8 cellular contexts compared by ENCODE assay signal in genomic region chr6:27280064-27280539, GRCh38. TPM values are rescaled to one million over a fixed set of nuclear protein-coding genes. Genes with fewer than 3 reads are reported as not detected.
DNase-seq lines count a peak whose midpoint lies in the region; ATAC-seq and TF ChIP-seq lines count a peak whose summit lies in the region.

No MANE protein-coding gene starts in this region.

- no peaks in the 10 kb centered on the region for H3K79me1 ChIP-seq in H9 (ENCODE audit: insufficient read depth, low read depth, low read length, poor library complexity, severe bottlenecking)

- peak overlapping the region; percentile 57 for H3K9ac ChIP-seq in H9 (ENCODE audit: extremely low read depth, insufficient read length, low read length)

- no peak for TF ChIP-seq CTCF in H9 (conservative IDR thresholded peaks at IDR 0.05)
- no peak for TF ChIP-seq CTCF in choroid plexus epithelial cell (conservative IDR thresholded peaks at IDR 0.05; ENCODE audit: low read depth, low read length)
- no peak for TF ChIP-seq CTCF in progenitor cell of endocrine pancreas (IDR thresholded peaks at IDR 0.05; ENCODE audit: unreplicated experiment)

- H4K20me1 ChIP-seq in H9 (ENCODE audit: control insufficient read depth, insufficient read depth, insufficient read length): no peaks in the 10 kb centered on the region

- peaks cover 6% of the 10 kb centered on the region for H3K23me2 ChIP-seq in H9 (ENCODE audit: insufficient read length, low read depth, low read length, poor library complexity, severe bottlenecking)

- peaks cover 2% of the 10 kb centered on the region; the same call in 1 of the 2 replicates for H3K27me3 ChIP-seq in H9 (ENCODE audit: insufficient read depth, low read length)

- H3T11ph ChIP-seq in H9 (ENCODE audit: low read length): no peak overlapping the region

- no peak overlapping the region for H4K8ac ChIP-seq in H9 (replicated peaks; ENCODE audit: insufficient read length, low read depth, low read length)

- H2BK120ac ChIP-seq in H9 (ENCODE audit: low read depth, low read length, poor library complexity, severe bottlenecking): no peak overlapping the region

- no peak overlapping the region for H3K14ac ChIP-seq in H9 (ENCODE audit: insufficient read depth, low read length)

- no peak overlapping the region for H4K5ac ChIP-seq in H9 (ENCODE audit: insufficient read length, low read depth, low read length)

- peak overlapping the region; percentile 34 for H2AFZ ChIP-seq in H9 (ENCODE audit: low read length)

- in situ Hi-C loops in ACHN (cut with HindIII; ENCODE audit: low pct_ligation_motif_present, low pct_unique_long_range_greater_than_20kb, low sequenced_read_pairs): no loop called here

- H3K4me2 ChIP-seq in H9 (ENCODE audit: insufficient read depth, insufficient read length, low read length): peak overlapping the region; percentile 89

- H3K4me3 Mint-ChIP-seq in H9 (peak overlapping the region; percentile 92 to 93), progenitor cell of endocrine pancreas (ENCODE audit: low read depth) (peak overlapping the region; percentile 88)

- H3K9me3 Mint-ChIP-seq in H9: peaks cover 0 to 2% of the 10 kb centered on the region in 2 experiments; a peak in 1 of 5 replicates
- peaks cover 11% of the 10 kb centered on the region for H3K9me3 Mint-ChIP-seq in progenitor cell of endocrine pancreas (ENCODE audit: low read depth)

- no peak overlapping the region for H3K4ac ChIP-seq in H9 (ENCODE audit: low read depth, low read length)

- H3K27me3 Mint-ChIP-seq in H9 (ENCODE audit: low read depth): peaks cover 30% of the 10 kb centered on the region
- H3K27me3 Mint-ChIP-seq in progenitor cell of endocrine pancreas: peaks cover 40% of the 10 kb centered on the region

- no peak for ATAC-seq in GM18909 (IDR thresholded peaks at IDR 0.05; ENCODE audit: poor library complexity, unreplicated experiment)
- ATAC-seq in GM21360 (IDR thresholded peaks at IDR 0.05; ENCODE audit: unreplicated experiment): no peak
- ATAC-seq in GM18873 (IDR thresholded peaks at IDR 0.05; ENCODE audit: low FRiP score, unreplicated experiment): no peak

- H3K4me3 ChIP-seq in choroid plexus epithelial cell (ENCODE audit: low read depth, low read length): peak overlapping the region; percentile 53

- no peaks in the 10 kb centered on the region for H3K4me1 ChIP-seq in H9 (ENCODE audit: insufficient read depth, low read length)

- H3K79me2 ChIP-seq in H9 (ENCODE audit: insufficient read depth, low read length): no peaks in the 10 kb centered on the region

- no peak overlapping the region for H4K91ac ChIP-seq in H9 (ENCODE audit: insufficient read length, low read depth, low read length)

- WGBS in H9 (ENCODE audit: extremely low coverage, insufficient read length, low lambda C conversion rate): no CpG with 5 or more reads among the region's 17 CpGs

- no peak overlapping the region for H3K18ac ChIP-seq in H9 (ENCODE audit: insufficient read length, low read depth, low read length)

- H2AK5ac ChIP-seq in H9 (ENCODE audit: insufficient read length, low read length): no peak overlapping the region

- no peak overlapping the region for H2BK12ac ChIP-seq in H9 (ENCODE audit: insufficient read length, low read depth, low read length)

- H2BK5ac ChIP-seq in H9 (ENCODE audit: insufficient read length, low read length): no peak overlapping the region

- H3K4me1 Mint-ChIP-seq in H9: peaks cover 0 to 3% of the 10 kb centered on the region in 2 experiments; a peak in 2 of 4 replicates
- peaks cover 5% of the 10 kb centered on the region for H3K4me1 Mint-ChIP-seq in progenitor cell of endocrine pancreas (ENCODE audit: low read depth)

- no peaks in the 10 kb centered on the region for H3K36me3 Mint-ChIP-seq in H9 (ENCODE audit: insufficient read depth in 1 of 3, low read depth in 3 of 3)
- no peaks in the 10 kb centered on the region for H3K36me3 Mint-ChIP-seq in progenitor cell of endocrine pancreas (ENCODE audit: insufficient read depth)

- no peaks in the 10 kb centered on the region for H3K9me3 ChIP-seq in H9 (ENCODE audit: control insufficient read depth, low read depth, low read length)

- no peak overlapping the region for H3K23ac ChIP-seq in H9 (ENCODE audit: insufficient read length, low read depth, low read length)

- H2BK15ac ChIP-seq in H9 (ENCODE audit: low read depth, low read length): no peak overlapping the region

- H3K27ac Mint-ChIP-seq in H9 (peak overlapping the region in 1 of 3 experiments; percentile 32; a peak in 2 of 7 replicates), progenitor cell of endocrine pancreas (peak overlapping the region; percentile 96)

- no peak overlapping the region for H3K56ac ChIP-seq in H9 (ENCODE audit: insufficient read length, low read depth, low read length)

- DNase-seq in ACHN: peak; percentile 69
- DNase-seq in H9: peak; percentile 69
- peak; percentile 60 for DNase-seq in choroid plexus epithelial cell (ENCODE audit: low read depth)
- DNase-seq in progenitor cell of endocrine pancreas (ENCODE audit: low spot score, unreplicated experiment): no peak

- H3K27ac ChIP-seq in H9 (ENCODE audit: insufficient read length, low read depth, low read length): no peak overlapping the region

- H2BK20ac ChIP-seq in H9 (ENCODE audit: low read depth, low read length, poor library complexity, severe bottlenecking): no peak overlapping the region

TF ChIP-seq in PFSK-1, 5 proteins besides CTCF, POLR2A, EP300 and RAD21:
- TF ChIP-seq SIN3A (IDR thresholded peaks at IDR 0.05; ENCODE audit: borderline replicate concordance, insufficient read depth, low read length) (0 out of 2 replicates have a peak, but pooled peaks have one; percentile 30), TAF1 (IDR thresholded peaks at IDR 0.05; ENCODE audit: borderline replicate concordance, insufficient read depth, low read length) (peak; percentile 33; the same call in 1 of the 2 replicates), FOXP2 (optimal IDR thresholded peaks at IDR 0.05; ENCODE audit: borderline replicate concordance, extremely low read depth, extremely low read length, insufficient read depth) (no peak), POLR2AphosphoS5 (IDR thresholded peaks at IDR 0.05; ENCODE audit: low read depth, low read length) (no peak), REST (IDR thresholded peaks at IDR 0.05; ENCODE audit: insufficient read depth in 1 of 2, low read depth in 2 of 2, low read length in 2 of 2) (no peak)

RNA-seq across cellular contexts. Expression of gene POM121L2, which starts 32.0 kb away (rescaled TPM):
- total RNA-seq in H9 (2021) (not detected in 2 replicates), progenitor cell of endocrine pancreas (not detected in 2 replicates)
- polyA plus RNA-seq in PFSK-1 (2012; ENCODE audit: insufficient read length, low read depth): not detected

RNA-seq across cellular contexts. Expression of gene PRSS16, which starts 32.6 kb away (rescaled TPM):
- total RNA-seq in H9 (2021) (14.8 and 17.7 TPM in 2 replicates), progenitor cell of endocrine pancreas (28.2 and 29.8 TPM in 2 replicates)
- polyA plus RNA-seq in PFSK-1 (2012; ENCODE audit: insufficient read length, low read depth): not detected
